Comparison of ENCODE assay signal across 1 cellular context in the genomic region with DNA sequence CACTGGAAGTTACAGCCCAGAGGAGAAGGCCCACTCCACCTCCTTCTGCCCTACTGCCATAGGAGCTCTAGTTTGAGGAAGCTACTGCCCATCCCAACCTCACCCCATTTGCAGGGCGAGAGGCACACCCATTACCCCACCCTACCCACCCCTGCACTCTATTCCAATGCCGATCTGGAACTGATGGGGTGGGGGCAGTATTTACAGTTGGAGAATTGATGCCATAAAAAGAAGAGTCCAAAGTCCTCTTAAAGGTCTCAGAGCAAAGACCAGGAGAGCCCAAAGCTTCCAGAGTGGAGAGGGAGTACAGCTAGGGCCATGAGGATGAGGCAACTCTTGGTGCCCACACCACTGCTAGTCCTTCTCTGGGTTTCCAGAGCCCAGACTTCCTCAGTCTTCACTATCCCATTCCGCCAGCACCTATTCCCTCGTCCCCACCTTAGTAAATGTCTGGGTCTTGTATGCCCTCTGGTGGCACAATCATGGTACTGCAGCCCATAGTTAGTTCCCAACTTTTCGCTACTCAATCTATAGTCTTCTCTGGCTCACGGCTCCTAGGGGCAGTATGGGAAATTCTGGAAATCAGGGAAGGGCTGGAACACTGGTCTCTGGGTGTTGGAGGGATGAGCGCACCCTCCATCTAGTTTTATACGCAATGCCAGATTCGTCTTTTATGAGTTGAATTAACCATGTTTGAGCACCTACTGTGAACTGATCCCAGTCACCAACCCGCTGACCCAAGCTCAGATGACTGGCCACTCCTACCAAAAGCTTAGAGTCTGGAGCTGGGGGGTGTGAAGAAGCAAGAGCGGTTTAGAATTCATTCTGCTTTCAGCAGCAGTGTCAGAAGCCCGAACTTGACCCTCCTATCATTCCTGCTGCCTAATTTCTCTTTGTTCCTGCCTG.
TF ChIP-seq lines count a peak whose summit lies in the region.

No MANE protein-coding gene starts in this region.

TF ChIP-seq in HepG2, 621 proteins besides CTCF, POLR2A, EP300 and RAD21 (continued from another document):
- TF ChIP-seq, protein P1, sequence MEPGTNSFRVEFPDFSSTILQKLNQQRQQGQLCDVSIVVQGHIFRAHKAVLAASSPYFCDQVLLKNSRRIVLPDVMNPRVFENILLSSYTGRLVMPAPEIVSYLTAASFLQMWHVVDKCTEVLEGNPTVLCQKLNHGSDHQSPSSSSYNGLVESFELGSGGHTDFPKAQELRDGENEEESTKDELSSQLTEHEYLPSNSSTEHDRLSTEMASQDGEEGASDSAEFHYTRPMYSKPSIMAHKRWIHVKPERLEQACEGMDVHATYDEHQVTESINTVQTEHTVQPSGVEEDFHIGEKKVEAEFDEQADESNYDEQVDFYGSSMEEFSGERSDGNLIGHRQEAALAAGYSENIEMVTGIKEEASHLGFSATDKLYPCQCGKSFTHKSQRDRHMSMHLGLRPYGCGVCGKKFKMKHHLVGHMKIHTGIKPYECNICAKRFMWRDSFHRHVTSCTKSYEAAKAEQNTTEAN (CRISPR knock-in tag; conservative IDR thresholded peaks at IDR 0.05): no peak
- no peak for TF ChIP-seq ATF7-NPFF (CRISPR knock-in tag; IDR thresholded peaks at IDR 0.05; ENCODE audit: low read depth)
- no peak for TF ChIP-seq RARG (CRISPR knock-in tag; IDR thresholded peaks at IDR 0.05; ENCODE audit: low read depth)
- no peak for TF ChIP-seq ZSCAN12 (CRISPR knock-in tag; IDR thresholded peaks at IDR 0.05)
- TF ChIP-seq, protein P2, sequence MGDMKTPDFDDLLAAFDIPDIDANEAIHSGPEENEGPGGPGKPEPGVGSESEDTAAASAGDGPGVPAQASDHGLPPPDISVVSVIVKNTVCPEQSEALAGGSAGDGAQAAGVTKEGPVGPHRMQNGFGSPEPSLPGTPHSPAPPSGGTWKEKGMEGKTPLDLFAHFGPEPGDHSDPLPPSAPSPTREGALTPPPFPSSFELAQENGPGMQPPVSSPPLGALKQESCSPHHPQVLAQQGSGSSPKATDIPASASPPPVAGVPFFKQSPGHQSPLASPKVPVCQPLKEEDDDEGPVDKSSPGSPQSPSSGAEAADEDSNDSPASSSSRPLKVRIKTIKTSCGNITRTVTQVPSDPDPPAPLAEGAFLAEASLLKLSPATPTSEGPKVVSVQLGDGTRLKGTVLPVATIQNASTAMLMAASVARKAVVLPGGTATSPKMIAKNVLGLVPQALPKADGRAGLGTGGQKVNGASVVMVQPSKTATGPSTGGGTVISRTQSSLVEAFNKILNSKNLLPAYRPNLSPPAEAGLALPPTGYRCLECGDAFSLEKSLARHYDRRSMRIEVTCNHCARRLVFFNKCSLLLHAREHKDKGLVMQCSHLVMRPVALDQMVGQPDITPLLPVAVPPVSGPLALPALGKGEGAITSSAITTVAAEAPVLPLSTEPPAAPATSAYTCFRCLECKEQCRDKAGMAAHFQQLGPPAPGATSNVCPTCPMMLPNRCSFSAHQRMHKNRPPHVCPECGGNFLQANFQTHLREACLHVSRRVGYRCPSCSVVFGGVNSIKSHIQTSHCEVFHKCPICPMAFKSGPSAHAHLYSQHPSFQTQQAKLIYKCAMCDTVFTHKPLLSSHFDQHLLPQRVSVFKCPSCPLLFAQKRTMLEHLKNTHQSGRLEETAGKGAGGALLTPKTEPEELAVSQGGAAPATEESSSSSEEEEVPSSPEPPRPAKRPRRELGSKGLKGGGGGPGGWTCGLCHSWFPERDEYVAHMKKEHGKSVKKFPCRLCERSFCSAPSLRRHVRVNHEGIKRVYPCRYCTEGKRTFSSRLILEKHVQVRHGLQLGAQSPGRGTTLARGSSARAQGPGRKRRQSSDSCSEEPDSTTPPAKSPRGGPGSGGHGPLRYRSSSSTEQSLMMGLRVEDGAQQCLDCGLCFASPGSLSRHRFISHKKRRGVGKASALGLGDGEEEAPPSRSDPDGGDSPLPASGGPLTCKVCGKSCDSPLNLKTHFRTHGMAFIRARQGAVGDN (CRISPR knock-in tag; IDR thresholded peaks at IDR 0.05): no peak
- no peak for TF ChIP-seq SRY (CRISPR knock-in tag; IDR thresholded peaks at IDR 0.05)
- no peak for TF ChIP-seq ZNF569 (CRISPR knock-in tag; IDR thresholded peaks at IDR 0.05; ENCODE audit: borderline replicate concordance)
- TF ChIP-seq TEAD3 (CRISPR knock-in tag; optimal IDR thresholded peaks at IDR 0.05; ENCODE audit: borderline replicate concordance): no peak
- no peak for TF ChIP-seq ATF1 (CRISPR knock-in tag; IDR thresholded peaks at IDR 0.05)
- peak; percentile 45; the same call in 1 of the 2 replicates for TF ChIP-seq ZNF629 (CRISPR knock-in tag; conservative IDR thresholded peaks at IDR 0.05)
- no peak for TF ChIP-seq RBM22 (optimal IDR thresholded peaks at IDR 0.05; ENCODE audit: low read length)
- TF ChIP-seq NR2C2 (CRISPR knock-in tag; IDR thresholded peaks at IDR 0.05; ENCODE audit: borderline replicate concordance): no peak
- TF ChIP-seq ZNF614 (CRISPR knock-in tag; IDR thresholded peaks at IDR 0.05; ENCODE audit: borderline replicate concordance): 0 out of 2 replicates have a peak, but pooled peaks have one; percentile 36
- no peak for TF ChIP-seq SNRNP70 (IDR thresholded peaks at IDR 0.05; ENCODE audit: low read depth, low read length)
- no peak for TF ChIP-seq MAZ (IDR thresholded peaks at IDR 0.05; ENCODE audit: borderline replicate concordance, low read depth, low read length)
- peak; percentile 46; the same call in 1 of the 2 replicates for TF ChIP-seq MAZ (CRISPR knock-in tag; IDR thresholded peaks at IDR 0.05; ENCODE audit: low read depth)
- no peak for TF ChIP-seq CREB1 (IDR thresholded peaks at IDR 0.05)
- TF ChIP-seq CREB1 (CRISPR knock-in tag; IDR thresholded peaks at IDR 0.05): no peak
- TF ChIP-seq MATR3 (CRISPR knock-in tag; IDR thresholded peaks at IDR 0.05): no peak
- no peak for TF ChIP-seq ZMYM2 (CRISPR knock-in tag; IDR thresholded peaks at IDR 0.05)
- no peak for TF ChIP-seq ZNF724P (CRISPR knock-in tag; IDR thresholded peaks at IDR 0.05; ENCODE audit: borderline replicate concordance)
- TF ChIP-seq HNRNPL (IDR thresholded peaks at IDR 0.05; ENCODE audit: low read depth, low read length): no peak
- TF ChIP-seq, protein P3, sequence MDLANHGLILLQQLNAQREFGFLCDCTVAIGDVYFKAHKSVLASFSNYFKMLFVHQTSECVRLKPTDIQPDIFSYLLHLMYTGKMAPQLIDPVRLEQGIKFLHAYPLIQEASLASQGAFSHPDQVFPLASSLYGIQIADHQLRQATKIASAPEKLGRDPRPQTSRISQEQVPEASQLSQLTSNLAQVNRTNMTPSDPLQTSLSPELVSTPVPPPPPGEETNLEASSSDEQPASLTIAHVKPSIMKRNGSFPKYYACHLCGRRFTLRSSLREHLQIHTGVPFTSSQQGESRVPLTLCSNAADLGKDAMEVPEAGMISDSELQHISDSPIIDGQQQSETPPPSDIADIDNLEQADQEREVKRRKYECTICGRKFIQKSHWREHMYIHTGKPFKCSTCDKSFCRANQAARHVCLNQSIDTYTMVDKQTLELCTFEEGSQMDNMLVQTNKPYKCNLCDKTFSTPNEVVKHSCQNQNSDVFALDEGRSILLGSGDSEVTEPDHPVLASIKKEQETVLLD (CRISPR knock-in tag; IDR thresholded peaks at IDR 0.05; ENCODE audit: low read depth): no peak
- no peak for TF ChIP-seq ZNF577 (CRISPR knock-in tag; IDR thresholded peaks at IDR 0.05; ENCODE audit: borderline replicate concordance, low read depth)
- TF ChIP-seq ZFP37 (CRISPR knock-in tag; IDR thresholded peaks at IDR 0.05; ENCODE audit: borderline replicate concordance): no peak
- TF ChIP-seq, protein P4, sequence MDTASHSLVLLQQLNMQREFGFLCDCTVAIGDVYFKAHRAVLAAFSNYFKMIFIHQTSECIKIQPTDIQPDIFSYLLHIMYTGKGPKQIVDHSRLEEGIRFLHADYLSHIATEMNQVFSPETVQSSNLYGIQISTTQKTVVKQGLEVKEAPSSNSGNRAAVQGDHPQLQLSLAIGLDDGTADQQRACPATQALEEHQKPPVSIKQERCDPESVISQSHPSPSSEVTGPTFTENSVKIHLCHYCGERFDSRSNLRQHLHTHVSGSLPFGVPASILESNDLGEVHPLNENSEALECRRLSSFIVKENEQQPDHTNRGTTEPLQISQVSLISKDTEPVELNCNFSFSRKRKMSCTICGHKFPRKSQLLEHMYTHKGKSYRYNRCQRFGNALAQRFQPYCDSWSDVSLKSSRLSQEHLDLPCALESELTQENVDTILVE (CRISPR knock-in tag; IDR thresholded peaks at IDR 0.05): no peak
- TF ChIP-seq ZMYM3 (CRISPR knock-in tag; IDR thresholded peaks at IDR 0.05): no peak
- no peak for TF ChIP-seq THYN1 (CRISPR knock-in tag; IDR thresholded peaks at IDR 0.05; ENCODE audit: borderline replicate concordance, low read depth)
- TF ChIP-seq, protein P5, sequence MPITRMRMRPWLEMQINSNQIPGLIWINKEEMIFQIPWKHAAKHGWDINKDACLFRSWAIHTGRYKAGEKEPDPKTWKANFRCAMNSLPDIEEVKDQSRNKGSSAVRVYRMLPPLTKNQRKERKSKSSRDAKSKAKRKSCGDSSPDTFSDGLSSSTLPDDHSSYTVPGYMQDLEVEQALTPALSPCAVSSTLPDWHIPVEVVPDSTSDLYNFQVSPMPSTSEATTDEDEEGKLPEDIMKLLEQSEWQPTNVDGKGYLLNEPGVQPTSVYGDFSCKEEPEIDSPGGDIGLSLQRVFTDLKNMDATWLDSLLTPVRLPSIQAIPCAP (CRISPR knock-in tag; IDR thresholded peaks at IDR 0.05; ENCODE audit: low read depth): no peak
- no peak for TF ChIP-seq ZNF232 (CRISPR knock-in tag; IDR thresholded peaks at IDR 0.05; ENCODE audit: borderline replicate concordance)
- TF ChIP-seq ZNF510 (CRISPR knock-in tag; IDR thresholded peaks at IDR 0.05; ENCODE audit: low read depth): no peak
- TF ChIP-seq ZNF558 (CRISPR knock-in tag; IDR thresholded peaks at IDR 0.05; ENCODE audit: borderline replicate concordance): no peak
- no peak for TF ChIP-seq CREM (IDR thresholded peaks at IDR 0.05)
- TF ChIP-seq CREM (CRISPR knock-in tag; IDR thresholded peaks at IDR 0.05): no peak
- TF ChIP-seq MXD4 (CRISPR knock-in tag; IDR thresholded peaks at IDR 0.05): no peak
TF ChIP-seq in HepG2: peak in this region for 33.
